Comparison of ENCODE assay signal across 27 cellular contexts in genomic region chrX:104427693-104428092, GRCh38.
"Had no signal": no experiment of that assay in that cellular context is flagged by ENCODE, and none has a peak within 500 bp of the region (broad histone marks: within the 10 kb centered on the region; RNA-seq: fewer than 3 reads in every experiment).

No MANE protein-coding gene starts in this region.

- H3K9ac ChIP-seq: SK-N-SH had no signal

- H3K4me2 ChIP-seq: SK-N-SH had no signal

- H3K9me3 ChIP-seq: adrenal gland, MG63, SJSA1, SK-N-SH had no signal

- H3K27me3 ChIP-seq: adrenal gland, brain microvascular endothelial cell, cardiac muscle cell, MG63, SJSA1 had no signal

- H3K27ac ChIP-seq: adrenal gland, brain microvascular endothelial cell, cardiac muscle cell, SJSA1 had no signal

- H3K4me1 ChIP-seq: adrenal gland, SJSA1 had no signal

- DNase-seq: activated CD4-positive, alpha-beta T cell treated with anti-CD3 and anti-CD28 coated beads, Interleukin-2, amount 10 ng/mL, durations not matched to agents 24 days and 14 days; activated CD4-positive, alpha-beta T cell treated with anti-CD3 and anti-CD28 coated beads, Interleukin-2, amount 50 U/mL, for 4 hours; activated CD8-positive, alpha-beta T cell treated with anti-CD3 and anti-CD28 coated beads for 36 hours; activated gamma-delta T cell treated with Interleukin-2 at 50 U/mL for 16 hours; activated naive CD4-positive, alpha-beta T cell treated with anti-CD3 and anti-CD28 coated beads for 36 hours; activated T-cell treated with anti-CD3 and anti-CD28 coated beads, Interleukin-2, amount 50 U/mL, for 4 hours; adrenal gland; anterior cingulate cortex; brain microvascular endothelial cell; Kasumi-1; KG1; MG63; MV-4-11; NCI-H1092; NCI-H1436 treated with DMSO at 0.1 percent for 48 hours; NCI-H1694 treated with DMSO at 0.1 percent for 48 hours; NCI-H2029 treated with DMSO at 0.1 percent for 48 hours; NCI-H2171 treated with DMSO at 0.1 percent for 48 hours; NCI-H2227 treated with DMSO at 0.1 percent for 48 hours; NCI-H446; NCI-H510A treated with DMSO at 0.1 percent for 48 hours; NCI-H526 treated with DMSO at 0.1 percent for 48 hours; NCI-H774; SHP77 treated with DMSO at 0.1 percent for 48 hours; SK-N-SH had no signal

- H3K4me3 ChIP-seq: adrenal gland, cardiac muscle cell, MG63, SJSA1 had no signal

- H3K36me3 ChIP-seq: adrenal gland, brain microvascular endothelial cell, cardiac muscle cell, MG63, SJSA1 had no signal
